In genomic region chr20:48625136-48625900, GRCh38 we compare ENCODE assay signal across 21 cellular contexts.
"Had no signal": no experiment of that assay in that cellular context is flagged by ENCODE, and none has a peak within 500 bp of the region (broad histone marks: within the 10 kb centered on the region; RNA-seq: fewer than 3 reads in every experiment).

No MANE protein-coding gene starts in this region.

- H3K27ac ChIP-seq: cardiac muscle cell, gastroesophageal sphincter, heart right ventricle, prostate gland, right atrium auricular region, tibial nerve, uterus had no signal

- H3K9me3 Mint-ChIP-seq: stimulated activated naive CD8-positive, alpha-beta T cell treated with anti-CD3 and anti-CD28 coated beads, Interleukin-15, Interleukin-2, amounts not matched to agents 100 ng/mL and 50 ng/mL, for 24 hours had no signal

- H3K4me1 ChIP-seq: uterus had no signal

- DNase-seq: activated CD4-positive, alpha-beta T cell treated with anti-CD3 and anti-CD28 coated beads for 48 hours; activated CD4-positive, CD25-positive, alpha-beta regulatory T cell; activated CD8-positive, alpha-beta memory T cell treated with anti-CD3 and anti-CD28 coated beads, Interleukin-2, amount 50 U/mL, for 4 hours; activated effector memory CD4-positive, alpha-beta T cell treated with Interleukin-2 at 50 U/mL for 16 hours; activated naive CD4-positive, alpha-beta T cell treated with anti-CD3 and anti-CD28 coated beads, Interleukin-2, amount 50 U/mL, for 16 hours; activated T-cell treated with anti-CD3 and anti-CD28 coated beads, Interleukin-2, amount 50 U/mL, for 48 hours; dorsolateral prefrontal cortex; heart right ventricle; kidney glomerular epithelial cell; left ventricle myocardium superior; mesendoderm; T-helper 1 cell; T1000; uterus had no signal

- ATAC-seq: gastroesophageal sphincter, heart right ventricle, left ventricle myocardium superior had no signal

- H3K4me3 Mint-ChIP-seq: stimulated activated naive CD8-positive, alpha-beta T cell treated with anti-CD3 and anti-CD28 coated beads, Interleukin-15, Interleukin-2, amounts not matched to agents 100 ng/mL and 50 ng/mL, for 24 hours had no signal

- H3K4me3 ChIP-seq: cardiac muscle cell, dorsolateral prefrontal cortex, gastroesophageal sphincter, heart right ventricle, prostate gland, right atrium auricular region, tibial nerve, uterus had no signal

- H3K36me3 ChIP-seq: cardiac muscle cell, prostate gland, uterus had no signal

- H3K9me3 ChIP-seq: gastroesophageal sphincter, heart right ventricle, prostate gland, right atrium auricular region, tibial nerve, uterus had no signal

- H3K27me3 ChIP-seq: cardiac muscle cell, dorsolateral prefrontal cortex, gastroesophageal sphincter, heart right ventricle, right atrium auricular region, tibial nerve, uterus had no signal

- H3K27me3 Mint-ChIP-seq: stimulated activated naive CD8-positive, alpha-beta T cell treated with anti-CD3 and anti-CD28 coated beads, Interleukin-15, Interleukin-2, amounts not matched to agents 100 ng/mL and 50 ng/mL, for 24 hours had no signal

- FAIRE-seq: colon had no signal
